ENCODE assay signal across 9 cellular contexts in the genomic region with DNA sequence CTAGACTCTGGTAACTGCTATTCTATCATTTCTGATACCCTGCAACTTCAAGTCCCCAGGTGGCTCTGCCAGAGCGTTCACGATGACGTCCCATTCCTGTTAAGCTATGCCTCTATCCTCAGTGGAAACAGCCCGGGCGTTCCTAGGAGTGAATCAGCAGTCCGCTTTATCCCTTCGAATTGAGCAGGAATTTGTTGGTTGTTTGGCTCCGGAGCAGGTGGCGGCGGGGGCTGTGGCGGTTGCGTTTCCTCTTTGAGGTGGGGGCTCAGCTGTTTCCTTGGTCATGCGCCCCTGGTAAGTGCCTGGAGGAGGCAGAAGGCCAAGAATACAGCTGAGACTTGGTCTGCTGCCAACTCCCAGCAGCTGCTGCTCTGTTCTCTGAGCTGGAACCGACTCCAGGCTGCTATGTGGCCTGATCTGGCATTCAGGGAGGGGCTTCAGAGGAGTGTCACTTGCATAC. TPM values are rescaled to one million over a fixed set of nuclear protein-coding genes. Genes with fewer than 3 reads are reported as not detected.
DNase-seq lines count a peak whose midpoint lies in the region; ATAC-seq and TF ChIP-seq lines count a peak whose summit lies in the region.
"Had no signal": no experiment of that assay in that cellular context is flagged by ENCODE, and none has a peak within 500 bp of the region (broad histone marks: within the 10 kb centered on the region; RNA-seq: fewer than 3 reads in every experiment).

No MANE protein-coding gene starts in this region.

- H3K4me1 ChIP-seq in HUES48 (ENCODE audit: control insufficient read depth, insufficient read depth, low read length) (peaks cover 16% of the 10 kb centered on the region; the same call in 1 of the 2 replicates), RWPE2 (ENCODE audit: insufficient read depth, poor library complexity, severe bottlenecking) (no peaks in the 10 kb centered on the region), cardiac muscle cell (ENCODE audit: low read depth) (peaks cover 9% of the 10 kb centered on the region), sigmoid colon (peaks cover 0 to 11% (median 11%) of the 10 kb centered on the region in 4 donors)

- no peak overlapping the region for H3K4me3 Mint-ChIP-seq in T-helper 2 cell treated with Interferon-gamma antibody and Interleukin-4, amounts not matched to agents 5 μg/mL and 100 μg/mL, for 36 hours

- no peaks in the 10 kb centered on the region for H3K27me3 Mint-ChIP-seq in T-helper 2 cell treated with Interferon-gamma antibody and Interleukin-4, amounts not matched to agents 5 μg/mL and 100 μg/mL, for 36 hours (ENCODE audit: low read depth)

- no peak for TF ChIP-seq CTCF in RWPE2 (IDR thresholded peaks at IDR 0.05; ENCODE audit: poor library complexity, severe bottlenecking)
- TF ChIP-seq CTCF in cardiac muscle cell (IDR thresholded peaks at IDR 0.05; ENCODE audit: low read depth, low read length): no peak
- no peak for TF ChIP-seq CTCF in sigmoid colon (IDR thresholded peaks at IDR 0.05)

- H3K27me3 ChIP-seq in HUES48 (ENCODE audit: control insufficient read depth, insufficient read depth, low read length) (no peaks in the 10 kb centered on the region), RWPE2 (ENCODE audit: insufficient read depth, poor library complexity, severe bottlenecking) (peaks cover 6% of the 10 kb centered on the region), cardiac muscle cell (no peaks in the 10 kb centered on the region), sigmoid colon (no peaks in the 10 kb centered on the region)
- H3K27me3 ChIP-seq: suprapubic skin had no signal

- H3K36me3 ChIP-seq in HUES48 (ENCODE audit: control insufficient read depth, insufficient read depth, low read length) (no peaks in the 10 kb centered on the region), RWPE2 (ENCODE audit: low read depth) (no peaks in the 10 kb centered on the region), cardiac muscle cell (no peaks in the 10 kb centered on the region), sigmoid colon (no peaks in the 10 kb centered on the region)
- H3K36me3 ChIP-seq: suprapubic skin had no signal

- H3K9me3 Mint-ChIP-seq in T-helper 2 cell treated with Interferon-gamma antibody and Interleukin-4, amounts not matched to agents 5 μg/mL and 100 μg/mL, for 36 hours: no peaks in the 10 kb centered on the region

- H3K9ac ChIP-seq in HUES48 (ENCODE audit: low read depth, low read length): 0 out of 2 replicates have a peak overlapping the region, but pooled peaks have one; percentile 23

- intact Hi-C loops in sigmoid colon (cut with DNase I): no loop called here

- H3K9me3 ChIP-seq in HUES48 (ENCODE audit: control insufficient read depth, insufficient read depth, low read length) (no peaks in the 10 kb centered on the region), RWPE2 (ENCODE audit: severe bottlenecking) (no peaks in the 10 kb centered on the region), cardiac muscle cell (ENCODE audit: low read depth) (no peaks in the 10 kb centered on the region), sigmoid colon (no peaks in the 10 kb centered on the region)
- H3K9me3 ChIP-seq: suprapubic skin had no signal

- TF ChIP-seq POLR2A in sigmoid colon (IDR thresholded peaks at IDR 0.05): no peak

- WGBS in sigmoid colon, 2 donors: 14 to 16% methylated on average over 14 of the region's 14 CpGs

- H3K4me3 ChIP-seq in HUES48 (ENCODE audit: low read depth, low read length) (no peak overlapping the region), RWPE2 (ENCODE audit: severe bottlenecking) (no peak overlapping the region), cardiac muscle cell (no peak overlapping the region), sigmoid colon (peak overlapping the region in 2 of 4 donors; percentile 29 to 30)
- H3K4me3 ChIP-seq: suprapubic skin had no signal

- DNase-seq in RWPE2 (ENCODE audit: low spot score): peak; percentile 28
- DNase-seq in cardiac muscle cell (ENCODE audit: low read depth in 1 of 2, low spot score in 1 of 2): peak; percentile 72 to 81
- DNase-seq in sigmoid colon: peak; percentile 62
- DNase-seq in activated CD8-positive, alpha-beta memory T cell treated with anti-CD3 and anti-CD28 coated beads for 24 hours: no peak
- DNase-seq in T-helper 2 cell treated with Interferon-gamma antibody and Interleukin-4, amounts not matched to agents 5 μg/mL and 100 μg/mL, for 36 hours (ENCODE audit: low spot score): no peak

- no peaks in the 10 kb centered on the region for H3K4me1 Mint-ChIP-seq in T-helper 2 cell treated with Interferon-gamma antibody and Interleukin-4, amounts not matched to agents 5 μg/mL and 100 μg/mL, for 36 hours (ENCODE audit: low read depth)

- ATAC-seq in GM19395 (IDR thresholded peaks at IDR 0.05; ENCODE audit: unreplicated experiment) (peak; percentile 80), RWPE2 (ENCODE audit: low read depth) (peak; percentile 48; the same call in 1 of the 3 replicates)
- no peak for ATAC-seq in activated CD4-positive, CD25-positive, alpha-beta regulatory T cell treated with anti-CD3 and anti-CD28 coated beads, Interleukin-2, amount 50 U/mL, for 24 hours

- TF ChIP-seq EP300 in sigmoid colon (IDR thresholded peaks at IDR 0.05): no peak

- H3K27ac Mint-ChIP-seq in T-helper 2 cell treated with Interferon-gamma antibody and Interleukin-4, amounts not matched to agents 5 μg/mL and 100 μg/mL, for 36 hours: no peak overlapping the region

- H3K36me3 Mint-ChIP-seq in T-helper 2 cell treated with Interferon-gamma antibody and Interleukin-4, amounts not matched to agents 5 μg/mL and 100 μg/mL, for 36 hours (ENCODE audit: low read depth): no peaks in the 10 kb centered on the region

- H3K27ac ChIP-seq in HUES48 (ENCODE audit: low read depth, low read length) (no peak overlapping the region), RWPE2 (ENCODE audit: poor library complexity, severe bottlenecking) (no peak overlapping the region), cardiac muscle cell (no peak overlapping the region), sigmoid colon (no peak overlapping the region)
- H3K27ac ChIP-seq: suprapubic skin had no signal

RNA-seq across cellular contexts. Expression of a gene that starts 25.2 kb away (rescaled TPM):
- total RNA-seq in cardiac muscle cell (0.32 TPM in 1 of 2 replicates, not detected in the other), sigmoid colon (1 to 10 TPM in 3 of 4 donors, under 1 TPM in 1; 0.83 to 1.9 (median 1.3) TPM)
- polyA plus RNA-seq in cardiac muscle cell (0.04 and 0.70 TPM in 2 replicates), sigmoid colon (under 1 TPM in 1 of 3 donors, not detected in 2; 0.51 TPM)
- total RNA-seq: suprapubic skin had no signal

Comparison
In these comparisons a context has a peak if more than half of its experiments do, and no peak if none do; other contexts are left out.
1. ATAC-seq: peak in GM19395 (single experiment) and RWPE2 (single experiment); none in activated CD4-positive, CD25-positive, alpha-beta regulatory T cell treated with anti-CD3 and anti-CD28 coated beads, Interleukin-2, amount 50 U/mL, for 24 hours (0 of 2).
2. DNase-seq: peak in RWPE2 (single experiment), cardiac muscle cell (2 of 2) and sigmoid colon (single experiment); none in activated CD8-positive, alpha-beta memory T cell treated with anti-CD3 and anti-CD28 coated beads for 24 hours (single experiment) and T-helper 2 cell treated with Interferon-gamma antibody and Interleukin-4, amounts not matched to agents 5 μg/mL and 100 μg/mL, for 36 hours (single experiment).